ENCODE assay signal across 13 cellular contexts in genomic region chr11:30244255-30244654, GRCh38. TPM values are rescaled to one million over a fixed set of nuclear protein-coding genes. Genes with fewer than 3 reads are reported as not detected.
A peak's percentile ranks its signal among the peaks of the same experiment; 100 is the strongest.
DNase-seq lines count a peak whose midpoint lies in the region; TF ChIP-seq lines count a peak whose summit lies in the region.
"Had no signal": no experiment of that assay in that cellular context is flagged by ENCODE, and none has a peak within 500 bp of the region (broad histone marks: within the 10 kb centered on the region; RNA-seq: fewer than 3 reads in every experiment).

No MANE protein-coding gene starts in this region.

- H3K4me1 ChIP-seq in smooth muscle cell (ENCODE audit: low read depth) (no peaks in the 10 kb centered on the region), MM.1S (ENCODE audit: low read length) (no peaks in the 10 kb centered on the region)

- H3K4me2 ChIP-seq in smooth muscle cell (peak overlapping the region; percentile 67), MM.1S (ENCODE audit: low read depth, low read length) (no peak overlapping the region)
- H3K4me2 ChIP-seq: PC-9 had no signal

- TF ChIP-seq CTCF in fibroblast of the aortic adventitia (IDR thresholded peaks at IDR 0.05; ENCODE audit: insufficient read depth, low read length) (no peak), smooth muscle cell (IDR thresholded peaks at IDR 0.05; ENCODE audit: borderline replicate concordance, insufficient read depth, poor library complexity, severe bottlenecking) (no peak), MM.1S (IDR thresholded peaks at IDR 0.05; ENCODE audit: low read length) (no peak)

- H4K20me1 ChIP-seq in smooth muscle cell (ENCODE audit: low read depth), result no peaks in the 10 kb centered on the region
- H4K20me1 ChIP-seq in MM.1S (ENCODE audit: insufficient read depth, low read length), result no peaks in the 10 kb centered on the region

- no peaks in the 10 kb centered on the region for H3K9me2 ChIP-seq in MM.1S (replicated peaks; ENCODE audit: insufficient read depth, low read length)

- H3K27ac ChIP-seq in smooth muscle cell (ENCODE audit: low read depth) (peak overlapping the region; percentile 28), MM.1S (ENCODE audit: low read length) (no peak overlapping the region)
- H3K27ac ChIP-seq: PC-9 had no signal

- H3K36me3 ChIP-seq in smooth muscle cell (ENCODE audit: low read depth), result no peaks in the 10 kb centered on the region
- H3K36me3 ChIP-seq in MM.1S (replicated peaks; ENCODE audit: insufficient read depth, low read length), result no peaks in the 10 kb centered on the region

- H3K9me3 ChIP-seq in smooth muscle cell (replicated peaks; ENCODE audit: low read depth), result no peaks in the 10 kb centered on the region
- no peaks in the 10 kb centered on the region for H3K9me3 ChIP-seq in MM.1S (replicated peaks; ENCODE audit: insufficient read depth, low read length)

- H3K9ac ChIP-seq in smooth muscle cell (ENCODE audit: low read depth) (no peak overlapping the region), MM.1S (ENCODE audit: low read length) (no peak overlapping the region)

- H3F3A ChIP-seq in smooth muscle cell (ENCODE audit: low read depth) (peaks cover 4% of the 10 kb centered on the region), MM.1S (ENCODE audit: insufficient read depth, low read length) (no peaks in the 10 kb centered on the region)

- 5% methylated on average over 1 of the region's 1 CpG for WGBS in smooth muscle cell (ENCODE audit: low lambda C conversion rate)

- no peaks in the 10 kb centered on the region for H3K79me2 ChIP-seq in smooth muscle cell (ENCODE audit: low read depth)
- H3K79me2 ChIP-seq in MM.1S (ENCODE audit: low read length), result no peaks in the 10 kb centered on the region

- H3K4me3 ChIP-seq in fibroblast of the aortic adventitia (ENCODE audit: low read depth, low read length), result no peak overlapping the region
- no peak overlapping the region for H3K4me3 ChIP-seq in smooth muscle cell
- H3K4me3 ChIP-seq in MM.1S (ENCODE audit: low read length), result no peak overlapping the region
- H3K4me3 ChIP-seq: PC-9 had no signal

- DNase-seq in H4 (ENCODE audit: low spot score) (peak; percentile 54), SW 1271 (lab: John Stamatoyannopoulos, UW) (peak; percentile 9 to 82), fibroblast of the aortic adventitia (ENCODE audit: low read depth) (peak; percentile 23), smooth muscle cell (lab: John Stamatoyannopoulos, UW; ENCODE audit: unreplicated experiment) (no peak), NCI-H1436 (lab: John Stamatoyannopoulos, UW) (no peak), MM.1S (no peak), NCI-H2227 treated with DMSO at 0.1 percent for 48 hours (lab: John Stamatoyannopoulos, UW) (no peak)
- DNase-seq: Karpas-422; PC-9; stimulated activated naive CD4-positive, alpha-beta T cell treated with Interleukin-2 at 50 U/mL for 16 hours had no signal

- H2AFZ ChIP-seq in smooth muscle cell (ENCODE audit: low read depth), result no peak overlapping the region
- no peak overlapping the region for H2AFZ ChIP-seq in MM.1S (ENCODE audit: low read length)
- H2AFZ ChIP-seq: PC-9 had no signal

- H3K27me3 ChIP-seq in smooth muscle cell (ENCODE audit: low read depth), result no peaks in the 10 kb centered on the region
- no peaks in the 10 kb centered on the region for H3K27me3 ChIP-seq in MM.1S (replicated peaks; ENCODE audit: insufficient read depth, low read length)

RNA-seq across cellular contexts. Expression of gene FSHB, which starts 13.4 kb away (rescaled TPM):
- not detected in 2 replicates for total RNA-seq in H4 (2014; rRNA removed; shearing (Covaris generic))
- total RNA-seq in fibroblast of the aortic adventitia (ENCODE audit: low replicate concordance), result not detected in 2 replicates
- not detected in 2 replicates for total RNA-seq in smooth muscle cell
- not detected in 2 replicates for polyA plus RNA-seq in smooth muscle cell
- total RNA-seq: activated CD8-positive, alpha-beta memory T cell treated with anti-CD3 and anti-CD28 coated beads for 36 hours; lung microvascular endothelial cell; PC-9; progenitor cell of endocrine pancreas had no signal

Comparison
In these comparisons a context has a peak if more than half of its experiments do, and no peak if none do; other contexts are left out.
1. DNase-seq: peak in H4 (single experiment), SW 1271 (2 of 2) and fibroblast of the aortic adventitia (single experiment); none in smooth muscle cell (single experiment), NCI-H1436 (single experiment), MM.1S (single experiment) and NCI-H2227 treated with DMSO at 0.1 percent for 48 hours (single experiment).